Comparison of ENCODE assay signal across 13 cellular contexts in genomic region chr11:45802531-45803317, GRCh38. TPM values are rescaled to one million over a fixed set of nuclear protein-coding genes. Genes with fewer than 3 reads are reported as not detected.
DNase-seq lines count a peak whose midpoint lies in the region; ATAC-seq and TF ChIP-seq lines count a peak whose summit lies in the region.
"Had no signal": no experiment of that assay in that cellular context is flagged by ENCODE, and none has a peak within 500 bp of the region (broad histone marks: within the 10 kb centered on the region; RNA-seq: fewer than 3 reads in every experiment).

No MANE protein-coding gene starts in this region.

- H3F3A ChIP-seq in GM23338 (replicated peaks; ENCODE audit: low read depth): no peaks in the 10 kb centered on the region

- H3K9me2 ChIP-seq in GM23338 (ENCODE audit: insufficient read depth): no peaks in the 10 kb centered on the region; the same call in 1 of the 2 replicates

- TF ChIP-seq POLR2A in GM18505 (IDR thresholded peaks at IDR 0.05; ENCODE audit: borderline replicate concordance, extremely low read depth, insufficient read depth, insufficient read length): no peak

- intact Hi-C loops in CD4-positive, alpha-beta memory T cell (cut with micrococcal nuclease): no loop called here

- H3K27me3 ChIP-seq in CD4-positive, alpha-beta memory T cell (ENCODE audit: insufficient read depth, low read length): no peaks in the 10 kb centered on the region
- H3K27me3 ChIP-seq in GM23338 (ENCODE audit: insufficient read depth): peaks cover 18% of the 10 kb centered on the region
- H3K27me3 ChIP-seq: BLaER1 had no signal

- POLR2A ChIA-PET in CD4-positive, alpha-beta memory T cell (lab: Charles Lee; ENCODE audit: partially characterized antibody): no interaction called here

- H2AFZ ChIP-seq in GM23338: no peak overlapping the region

- no peaks in the 10 kb centered on the region for H3K36me3 ChIP-seq in CD4-positive, alpha-beta memory T cell (ENCODE audit: insufficient read depth, low read length)
- no peaks in the 10 kb centered on the region for H3K36me3 ChIP-seq in GM23338 (ENCODE audit: insufficient read depth)

- H3K9me3 Mint-ChIP-seq in CD4-positive, alpha-beta memory T cell: peaks cover 0 to 6% (median 0%) of the 10 kb centered on the region in 8 donors
- H3K9me3 Mint-ChIP-seq in GM23338: no peaks in the 10 kb centered on the region; the same call in 2 of the 3 replicates
- H3K9me3 Mint-ChIP-seq in effector memory CD8-positive, alpha-beta T cell: no peaks in the 10 kb centered on the region
- no peaks in the 10 kb centered on the region for H3K9me3 Mint-ChIP-seq in nephron progenitor cell

- TF ChIP-seq CTCF in GM23338 (conservative IDR thresholded peaks at IDR 0.05; ENCODE audit: low read depth in 2 of 2) (no peak), nephron progenitor cell (IDR thresholded peaks at IDR 0.05) (no peak)

- H3K79me2 ChIP-seq in GM23338 (replicated peaks; ENCODE audit: insufficient read depth): peaks cover 11% of the 10 kb centered on the region

- H3K4me3 Mint-ChIP-seq in CD4-positive, alpha-beta memory T cell: peak overlapping the region; percentile 14 to 76 (median 62)
- H3K4me3 Mint-ChIP-seq in GM23338 (peak overlapping the region; percentile 14; the same call in 1 of the 3 replicates), nephron progenitor cell (peak overlapping the region; percentile 60)
- peak overlapping the region; percentile 91 to 97 for H3K4me3 Mint-ChIP-seq in effector memory CD8-positive, alpha-beta T cell

- no peak overlapping the region for H3K4me2 ChIP-seq in GM23338

- no peaks in the 10 kb centered on the region for H3K9me3 ChIP-seq in CD4-positive, alpha-beta memory T cell (ENCODE audit: control insufficient read depth in 1 of 2, low read length in 2 of 2)

- CTCF ChIA-PET in CD4-positive, alpha-beta memory T cell (lab: Charles Lee; ENCODE audit: partially characterized antibody): interaction anchor here (2.3 to 2.4 kb wide), 2 partner anchors 31 to 40 kb away, joined by 7 to 15 read pairs; no protein-coding TSS in a partner anchor

- no peaks in the 10 kb centered on the region for H3K27me3 Mint-ChIP-seq in CD4-positive, alpha-beta memory T cell
- H3K27me3 Mint-ChIP-seq in GM23338 (ENCODE audit: insufficient read depth, low read depth, poor library complexity) (peaks cover 35% of the 10 kb centered on the region), nephron progenitor cell (ENCODE audit: low read depth, poor library complexity) (peaks cover 44% of the 10 kb centered on the region)
- no peaks in the 10 kb centered on the region for H3K27me3 Mint-ChIP-seq in effector memory CD8-positive, alpha-beta T cell

- H3K36me3 Mint-ChIP-seq in CD4-positive, alpha-beta memory T cell: peaks cover 4 to 14% of the 10 kb centered on the region in 2 donors
- H3K36me3 Mint-ChIP-seq in GM23338 (ENCODE audit: low read depth) (no peaks in the 10 kb centered on the region; the same call in 2 of the 3 replicates), nephron progenitor cell (ENCODE audit: low read depth) (no peaks in the 10 kb centered on the region)
- peaks cover 9% of the 10 kb centered on the region for H3K36me3 Mint-ChIP-seq in effector memory CD8-positive, alpha-beta T cell (ENCODE audit: insufficient read depth)

- H3K27ac ChIP-seq in CD4-positive, alpha-beta memory T cell (ENCODE audit: low read depth, low read length): no peak overlapping the region
- no peak overlapping the region for H3K27ac ChIP-seq in GM23338 (ENCODE audit: low read depth)
- H3K27ac ChIP-seq: BLaER1 had no signal

- ATAC-seq in GM23338 (no peak), GM18505 (IDR thresholded peaks at IDR 0.05; ENCODE audit: unreplicated experiment) (no peak), HG03039 (IDR thresholded peaks at IDR 0.05; ENCODE audit: unreplicated experiment) (no peak), HG03460 (IDR thresholded peaks at IDR 0.05; ENCODE audit: unreplicated experiment) (no peak)
- no peak for ATAC-seq in effector memory CD8-positive, alpha-beta T cell (replicated peaks)
- ATAC-seq: stimulated activated naive CD8-positive, alpha-beta T cell treated with anti-CD3 and anti-CD28 coated beads, Interleukin-15, Interleukin-2, amounts not matched to agents 100 U/mL and 50 U/mL, for 24 hours had no signal

- H4K20me1 ChIP-seq in GM23338 (replicated peaks; ENCODE audit: insufficient read depth): no peaks in the 10 kb centered on the region

- DNase-seq in CD4-positive, alpha-beta memory T cell: no peak
- DNase-seq in GM23338 (ENCODE audit: low spot score) (no peak), nephron progenitor cell (no peak)
- no peak for DNase-seq in effector memory CD8-positive, alpha-beta T cell
- DNase-seq: DND-41; effector memory CD4-positive, alpha-beta T cell; NCI-H774; stimulated activated naive CD8-positive, alpha-beta T cell treated with anti-CD3 and anti-CD28 coated beads, Interleukin-15, Interleukin-2, amounts not matched to agents 100 U/mL and 50 U/mL, for 24 hours; T-helper 2 cell had no signal

- peaks cover 30% of the 10 kb centered on the region for H3K4me1 ChIP-seq in CD4-positive, alpha-beta memory T cell (ENCODE audit: insufficient read depth, low read length)
- H3K4me1 ChIP-seq in GM23338 (ENCODE audit: insufficient read depth): peaks cover 3% of the 10 kb centered on the region; the same call in 1 of the 2 replicates

- peaks cover 15 to 43% (median 21%) of the 10 kb centered on the region in 4 donors for H3K4me1 Mint-ChIP-seq in CD4-positive, alpha-beta memory T cell
- H3K4me1 Mint-ChIP-seq in GM23338 (peaks cover 16% of the 10 kb centered on the region), nephron progenitor cell (peaks cover 22% of the 10 kb centered on the region)
- peaks cover 20 to 24% of the 10 kb centered on the region in 2 donors for H3K4me1 Mint-ChIP-seq in effector memory CD8-positive, alpha-beta T cell (ENCODE audit: low read depth in 2 of 2)

- H3K4me3 ChIP-seq in CD4-positive, alpha-beta memory T cell (ENCODE audit: low read length in 2 of 2): no peak overlapping the region
- H3K4me3 ChIP-seq in GM23338: no peak overlapping the region

- peak overlapping the region in 6 of 7 donors; percentile 19 to 79 (median 48) for H3K27ac Mint-ChIP-seq in CD4-positive, alpha-beta memory T cell
- H3K27ac Mint-ChIP-seq in GM23338 (no peak overlapping the region), nephron progenitor cell (no peak overlapping the region)
- H3K27ac Mint-ChIP-seq in effector memory CD8-positive, alpha-beta T cell: peak overlapping the region in 1 of 2 donors; percentile 20

TF ChIP-seq in GM23338, 12 proteins besides CTCF, POLR2A, EP300 and RAD21 (continues in another document):
- TF ChIP-seq POLR2AphosphoS5 (IDR thresholded peaks at IDR 0.05; ENCODE audit: low read depth) (no peak), ZNF114 (CRISPR knock-in tag; IDR thresholded peaks at IDR 0.05) (no peak), STAT1 (IDR thresholded peaks at IDR 0.05; ENCODE audit: unreplicated experiment) (no peak), NANOG (IDR thresholded peaks at IDR 0.05; ENCODE audit: borderline replicate concordance) (no peak), JUNB (IDR thresholded peaks at IDR 0.05; ENCODE audit: unreplicated experiment) (no peak), EZH2 (IDR thresholded peaks at IDR 0.05; ENCODE audit: low read depth, unreplicated experiment) (no peak), ETS1 (IDR thresholded peaks at IDR 0.05) (no peak), EZH2phosphoT487 (IDR thresholded peaks at IDR 0.05; ENCODE audit: unreplicated experiment) (no peak), ZNF331 (CRISPR knock-in tag; IDR thresholded peaks at IDR 0.05; ENCODE audit: low read depth) (no peak), REST (IDR thresholded peaks at IDR 0.05; ENCODE audit: unreplicated experiment) (no peak), CREB1 (CRISPR knock-in tag; IDR thresholded peaks at IDR 0.05; ENCODE audit: low read depth) (no peak)

RNA-seq across cellular contexts. Expression of gene SLC35C1, which starts 2.2 kb away (rescaled TPM):
- 10 to 100 TPM; 20.3 to 21.5 TPM for total RNA-seq in CD4-positive, alpha-beta memory T cell
- polyA plus RNA-seq in CD4-positive, alpha-beta memory T cell: 10 to 100 TPM; 18.6 to 19.9 TPM
- total RNA-seq in GM23338 (2014; rRNA removed; shearing (Covaris generic)): 6.9 and 11.0 TPM in 2 replicates
- polyA plus RNA-seq in GM23338 (2016; fragmentation: Nextera tagmentation; extraction: Ambion mirVana): 6.8 and 7.7 TPM in 2 replicates

RNA-seq across cellular contexts. Expression of gene CRY2, which starts 44.6 kb away (rescaled TPM):
- 10 to 100 TPM; 66.0 to 67.4 TPM for total RNA-seq in CD4-positive, alpha-beta memory T cell
- polyA plus RNA-seq in CD4-positive, alpha-beta memory T cell: 10 to 100 TPM; 22.6 to 28.9 TPM
- total RNA-seq in GM23338 (2014; rRNA removed; shearing (Covaris generic)): 14.6 and 15.4 TPM in 2 replicates
- 5.6 and 9.5 TPM in 2 replicates for polyA plus RNA-seq in GM23338 (2016; fragmentation: Nextera tagmentation; extraction: Ambion mirVana)

Comparison
In these comparisons a context has a peak if more than half of its experiments do, and no peak if none do; other contexts are left out.
1. H3K27ac Mint-ChIP-seq: peak in CD4-positive, alpha-beta memory T cell (6 of 7); none in GM23338 (single experiment) and nephron progenitor cell (single experiment).
2. H3K4me3 Mint-ChIP-seq: peak in every context shown above with its lines; median percentile 94 in effector memory CD8-positive, alpha-beta T cell; 62 in CD4-positive, alpha-beta memory T cell; 60 in nephron progenitor cell; 14 in GM23338.